Comparison of ENCODE assay signal across 1 cellular context in the genomic region with DNA sequence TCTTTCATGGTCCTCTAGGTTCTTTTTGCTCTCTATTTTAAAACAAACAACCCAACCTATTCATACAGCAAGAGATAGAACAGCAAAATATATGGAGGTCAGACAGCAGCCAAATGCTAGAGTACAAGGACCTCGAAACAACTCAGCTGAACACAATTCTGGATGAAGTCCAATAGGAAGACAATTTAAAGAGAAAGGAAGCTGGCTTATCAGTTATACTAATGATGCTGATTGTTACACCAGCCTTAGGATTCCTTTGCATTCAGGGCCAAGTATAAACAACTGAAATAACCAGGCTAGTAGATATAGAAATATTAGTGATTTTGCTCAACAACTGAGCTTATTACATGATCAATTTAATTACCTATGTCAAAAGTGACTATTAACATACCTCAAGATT.
TF ChIP-seq lines count a peak whose summit lies in the region.

No MANE protein-coding gene starts in this region.

TF ChIP-seq in HEK293, 187 proteins besides CTCF, POLR2A, EP300 and RAD21:
- TF ChIP-seq, protein P1, sequence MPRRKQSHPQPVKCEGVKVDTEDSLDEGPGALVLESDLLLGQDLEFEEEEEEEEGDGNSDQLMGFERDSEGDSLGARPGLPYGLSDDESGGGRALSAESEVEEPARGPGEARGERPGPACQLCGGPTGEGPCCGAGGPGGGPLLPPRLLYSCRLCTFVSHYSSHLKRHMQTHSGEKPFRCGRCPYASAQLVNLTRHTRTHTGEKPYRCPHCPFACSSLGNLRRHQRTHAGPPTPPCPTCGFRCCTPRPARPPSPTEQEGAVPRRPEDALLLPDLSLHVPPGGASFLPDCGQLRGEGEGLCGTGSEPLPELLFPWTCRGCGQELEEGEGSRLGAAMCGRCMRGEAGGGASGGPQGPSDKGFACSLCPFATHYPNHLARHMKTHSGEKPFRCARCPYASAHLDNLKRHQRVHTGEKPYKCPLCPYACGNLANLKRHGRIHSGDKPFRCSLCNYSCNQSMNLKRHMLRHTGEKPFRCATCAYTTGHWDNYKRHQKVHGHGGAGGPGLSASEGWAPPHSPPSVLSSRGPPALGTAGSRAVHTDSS (tag by site-specific recombination; IDR thresholded peaks at IDR 0.05), result no peak
- TF ChIP-seq, protein P2, sequence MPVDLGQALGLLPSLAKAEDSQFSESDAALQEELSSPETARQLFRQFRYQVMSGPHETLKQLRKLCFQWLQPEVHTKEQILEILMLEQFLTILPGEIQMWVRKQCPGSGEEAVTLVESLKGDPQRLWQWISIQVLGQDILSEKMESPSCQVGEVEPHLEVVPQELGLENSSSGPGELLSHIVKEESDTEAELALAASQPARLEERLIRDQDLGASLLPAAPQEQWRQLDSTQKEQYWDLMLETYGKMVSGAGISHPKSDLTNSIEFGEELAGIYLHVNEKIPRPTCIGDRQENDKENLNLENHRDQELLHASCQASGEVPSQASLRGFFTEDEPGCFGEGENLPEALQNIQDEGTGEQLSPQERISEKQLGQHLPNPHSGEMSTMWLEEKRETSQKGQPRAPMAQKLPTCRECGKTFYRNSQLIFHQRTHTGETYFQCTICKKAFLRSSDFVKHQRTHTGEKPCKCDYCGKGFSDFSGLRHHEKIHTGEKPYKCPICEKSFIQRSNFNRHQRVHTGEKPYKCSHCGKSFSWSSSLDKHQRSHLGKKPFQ (tag by site-specific recombination; IDR thresholded peaks at IDR 0.05), result no peak
- TF ChIP-seq ZNF548 (tag by site-specific recombination; IDR thresholded peaks at IDR 0.05), result no peak
- TF ChIP-seq ZNF830 (tag by site-specific recombination; IDR thresholded peaks at IDR 0.05; ENCODE audit: low read depth), result no peak
- 0 out of 2 replicates have a peak, but pooled peaks have one; percentile 28 for TF ChIP-seq ZNF660 (tag by site-specific recombination; IDR thresholded peaks at IDR 0.05)
